19 cellular contexts compared by ENCODE assay signal in the genomic region with DNA sequence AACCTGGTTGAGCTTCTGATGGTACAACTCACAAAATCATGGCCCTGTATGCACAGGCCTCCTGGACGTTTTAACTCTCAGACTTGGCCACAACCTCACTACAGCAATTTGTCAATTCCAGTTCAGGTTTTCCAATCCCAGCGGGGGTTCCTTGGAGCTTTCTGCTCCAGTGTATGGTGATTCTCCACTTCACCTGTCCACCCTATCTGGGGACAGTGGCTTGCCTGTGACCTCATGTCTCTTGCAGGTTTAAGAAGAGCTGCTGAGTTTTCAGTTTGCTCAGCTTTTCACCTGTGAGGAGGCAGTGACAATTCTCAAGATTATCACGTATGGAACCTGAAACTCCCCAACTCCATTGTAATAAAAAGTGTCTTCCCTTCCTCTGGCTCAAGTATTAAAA.
DNase-seq lines count a peak whose midpoint lies in the region; ATAC-seq and TF ChIP-seq lines count a peak whose summit lies in the region.
"Had no signal": no experiment of that assay in that cellular context is flagged by ENCODE, and none has a peak within 500 bp of the region (broad histone marks: within the 10 kb centered on the region; RNA-seq: fewer than 3 reads in every experiment).

No MANE protein-coding gene starts in this region.

- H3K9me3 ChIP-seq in CD4-positive, alpha-beta T cell (ENCODE audit: control insufficient read depth, low read length): no peaks in the 10 kb centered on the region
- no peaks in the 10 kb centered on the region for H3K9me3 ChIP-seq in naive thymus-derived CD4-positive, alpha-beta T cell (ENCODE audit: control insufficient read depth in 2 of 3, low read length in 3 of 3)
- no peaks in the 10 kb centered on the region for H3K9me3 ChIP-seq in uterus
- H3K9me3 ChIP-seq: BE2C, HAP-1 had no signal

- H3K36me3 Mint-ChIP-seq in CD4-positive, alpha-beta T cell (ENCODE audit: low read depth): peaks cover 26% of the 10 kb centered on the region
- H3K36me3 Mint-ChIP-seq in T-cell: peaks cover 14% of the 10 kb centered on the region
- H3K36me3 Mint-ChIP-seq in naive thymus-derived CD4-positive, alpha-beta T cell: peaks cover 5 to 24% (median 14%) of the 10 kb centered on the region in 5 donors
- H3K36me3 Mint-ChIP-seq: CD8-positive, alpha-beta T cell had no signal

- TF ChIP-seq POLR2A in uterus (IDR thresholded peaks at IDR 0.05): no peak

- no peaks in the 10 kb centered on the region for H3K36me3 ChIP-seq in naive thymus-derived CD4-positive, alpha-beta T cell (ENCODE audit: control insufficient read depth in 2 of 3, insufficient read depth in 3 of 3, low read length in 3 of 3)
- no peaks in the 10 kb centered on the region for H3K36me3 ChIP-seq in uterus
- H3K36me3 ChIP-seq: BE2C, HAP-1 had no signal

- intact Hi-C loops in CD4-positive, alpha-beta T cell (cut with DNase I, micrococcal nuclease): loop anchor here in 1 of 2 experiments (2.0 kb wide), 1 partner anchor 15 kb away; no protein-coding TSS in a partner anchor
- intact Hi-C loops in naive thymus-derived CD4-positive, alpha-beta T cell (cut with micrococcal nuclease): loop anchor here (2.0 to 5.0 kb wide), 2 partner anchors 15 to 497 kb away; a partner anchor contains a TSS
- intact Hi-C loops in uterus (cut with DNase I; ENCODE audit: low total_unique reads): no loop called here

- H3K27ac ChIP-seq in 22Rv1: peak overlapping the region; percentile 90
- no peak overlapping the region for H3K27ac ChIP-seq in CD4-positive, alpha-beta T cell (ENCODE audit: low read depth, low read length)
- H3K27ac ChIP-seq in naive thymus-derived CD4-positive, alpha-beta T cell (ENCODE audit: low read depth, low read length): no peak overlapping the region
- no peak overlapping the region for H3K27ac ChIP-seq in uterus
- H3K27ac ChIP-seq: GM23248, HL-60 had no signal

- TF ChIP-seq CTCF in 22Rv1 (IDR thresholded peaks at IDR 0.05) (no peak), uterus (IDR thresholded peaks at IDR 0.05) (no peak)
- TF ChIP-seq CTCF in CD4-positive, alpha-beta T cell (IDR thresholded peaks at IDR 0.05): no peak

- no peaks in the 10 kb centered on the region for H3K27me3 Mint-ChIP-seq in CD4-positive, alpha-beta T cell
- peaks cover 0 to 7% of the 10 kb centered on the region in 2 donors for H3K27me3 Mint-ChIP-seq in T-cell
- peaks cover 0 to 17% (median 0%) of the 10 kb centered on the region in 5 donors for H3K27me3 Mint-ChIP-seq in naive thymus-derived CD4-positive, alpha-beta T cell
- peaks cover 37% of the 10 kb centered on the region for H3K27me3 Mint-ChIP-seq in stimulated activated naive CD8-positive, alpha-beta T cell treated with anti-CD3 and anti-CD28 coated beads, Interleukin-15, amount 100 ng/mL, for 72 hours

- POLR2A ChIA-PET in CD4-positive, alpha-beta T cell (lab: Charles Lee): interaction anchor here (1.4 to 1.7 kb wide), 2 partner anchors 15 to 35 kb away, joined by 5 to 8 read pairs; no protein-coding TSS in a partner anchor
- POLR2A ChIA-PET in T-cell (lab: Charles Lee): no interaction called here
- POLR2A ChIA-PET in naive thymus-derived CD4-positive, alpha-beta T cell (lab: Charles Lee): interaction anchor here (0.8 kb wide), 1 partner anchor 15 kb away, joined by 3 read pairs; no protein-coding TSS in a partner anchor

- peaks cover 19 to 25% of the 10 kb centered on the region in 2 donors for H3K4me1 ChIP-seq in naive thymus-derived CD4-positive, alpha-beta T cell (ENCODE audit: control insufficient read depth in 2 of 2, insufficient read depth in 2 of 2, low read length in 2 of 2)
- no peaks in the 10 kb centered on the region for H3K4me1 ChIP-seq in uterus
- H3K4me1 ChIP-seq: BE2C, HAP-1 had no signal

- H3K4me3 ChIP-seq in naive thymus-derived CD4-positive, alpha-beta T cell (ENCODE audit: low read length): no peak overlapping the region
- H3K4me3 ChIP-seq in uterus: no peak overlapping the region
- H3K4me3 ChIP-seq: GM23248, HAP-1, K562 had no signal

- no peak for ATAC-seq in CD4-positive, alpha-beta T cell (ENCODE audit: poor library complexity)
- ATAC-seq in T-cell (replicated peaks in 1 of 4) (no peak), GM21576 (IDR thresholded peaks at IDR 0.05; ENCODE audit: unreplicated experiment) (no peak)
- no peak for ATAC-seq in naive thymus-derived CD4-positive, alpha-beta T cell
- ATAC-seq in stimulated activated naive CD8-positive, alpha-beta T cell treated with anti-CD3 and anti-CD28 coated beads, Interleukin-15, amount 100 ng/mL, for 72 hours: no peak
- ATAC-seq: CD8-positive, alpha-beta T cell; K562 had no signal

- CTCF ChIA-PET in CD4-positive, alpha-beta T cell (lab: Charles Lee): no interaction called here
- CTCF ChIA-PET in T-cell (lab: Charles Lee): no interaction called here
- CTCF ChIA-PET in naive thymus-derived CD4-positive, alpha-beta T cell (lab: Charles Lee): no interaction called here

- H3K4me1 Mint-ChIP-seq in CD4-positive, alpha-beta T cell (ENCODE audit: low read depth): peaks cover 46% of the 10 kb centered on the region
- H3K4me1 Mint-ChIP-seq in T-cell: peaks cover 45 to 63% (median 47%) of the 10 kb centered on the region in 3 donors
- peaks cover 21 to 71% (median 47%) of the 10 kb centered on the region in 7 donors for H3K4me1 Mint-ChIP-seq in naive thymus-derived CD4-positive, alpha-beta T cell
- peaks cover 31% of the 10 kb centered on the region for H3K4me1 Mint-ChIP-seq in stimulated activated naive CD8-positive, alpha-beta T cell treated with anti-CD3 and anti-CD28 coated beads, Interleukin-15, amount 100 ng/mL, for 72 hours

- no peak overlapping the region for H3K27ac Mint-ChIP-seq in CD4-positive, alpha-beta T cell
- no peak overlapping the region for H3K27ac Mint-ChIP-seq in T-cell
- no peak overlapping the region for H3K27ac Mint-ChIP-seq in naive thymus-derived CD4-positive, alpha-beta T cell
- H3K27ac Mint-ChIP-seq in stimulated activated naive CD8-positive, alpha-beta T cell treated with anti-CD3 and anti-CD28 coated beads, Interleukin-15, amount 100 ng/mL, for 72 hours: no peak overlapping the region
- H3K27ac Mint-ChIP-seq: CD8-positive, alpha-beta T cell had no signal

- no peak for DNase-seq in CD4-positive, alpha-beta T cell
- DNase-seq in T-cell (no peak), uterus (no peak)
- no peak for DNase-seq in naive thymus-derived CD4-positive, alpha-beta T cell
- no peak for DNase-seq in stimulated activated naive CD8-positive, alpha-beta T cell treated with anti-CD3 and anti-CD28 coated beads, Interleukin-15, amount 100 ng/mL, for 72 hours
- DNase-seq: ACHN; BE2C; C1 segment of cervical spinal cord; Calu3; CD8-positive, alpha-beta T cell; DMS79 treated with DMSO at 0.1 percent for 48 hours; GF-D8; GM23248; IMR-90 had no signal

- H3K9me3 Mint-ChIP-seq in CD4-positive, alpha-beta T cell: no peaks in the 10 kb centered on the region
- peaks cover 0 to 6% (median 0%) of the 10 kb centered on the region in 3 donors for H3K9me3 Mint-ChIP-seq in T-cell
- H3K9me3 Mint-ChIP-seq in naive thymus-derived CD4-positive, alpha-beta T cell: peaks cover 0 to 15% (median 3%) of the 10 kb centered on the region in 11 donors
- peaks cover 0 to 6% of the 10 kb centered on the region in 2 donors for H3K9me3 Mint-ChIP-seq in stimulated activated naive CD8-positive, alpha-beta T cell treated with anti-CD3 and anti-CD28 coated beads, Interleukin-15, amount 100 ng/mL, for 72 hours
- H3K9me3 Mint-ChIP-seq: CD8-positive, alpha-beta T cell had no signal

- peak overlapping the region; percentile 73 for H3K4me3 Mint-ChIP-seq in CD4-positive, alpha-beta T cell
- peak overlapping the region in 2 of 3 donors; percentile 5 to 64 for H3K4me3 Mint-ChIP-seq in T-cell
- peak overlapping the region in 8 of 10 donors; percentile 58 to 83 (median 74) for H3K4me3 Mint-ChIP-seq in naive thymus-derived CD4-positive, alpha-beta T cell
- H3K4me3 Mint-ChIP-seq in stimulated activated naive CD8-positive, alpha-beta T cell treated with anti-CD3 and anti-CD28 coated beads, Interleukin-15, amount 100 ng/mL, for 72 hours: no peak overlapping the region

- H3K27me3 ChIP-seq in CD4-positive, alpha-beta T cell (ENCODE audit: control insufficient read depth, insufficient read depth, low read length): no peaks in the 10 kb centered on the region
- H3K27me3 ChIP-seq in naive thymus-derived CD4-positive, alpha-beta T cell (ENCODE audit: control insufficient read depth in 2 of 2, insufficient read depth in 2 of 2, low read length in 2 of 2): peaks cover 0 to 4% of the 10 kb centered on the region in 2 donors
- no peaks in the 10 kb centered on the region for H3K27me3 ChIP-seq in uterus
- H3K27me3 ChIP-seq: BE2C had no signal

Comparison
In these comparisons a context has a peak if more than half of its experiments do, and no peak if none do; other contexts are left out.
1. H3K4me3 Mint-ChIP-seq: peak in CD4-positive, alpha-beta T cell (single experiment), T-cell (2 of 3) and naive thymus-derived CD4-positive, alpha-beta T cell (8 of 10); none in stimulated activated naive CD8-positive, alpha-beta T cell treated with anti-CD3 and anti-CD28 coated beads, Interleukin-15, amount 100 ng/mL, for 72 hours (0 of 2).
2. POLR2A ChIA-PET loops: an anchor here in CD4-positive, alpha-beta T cell (1.4 to 1.7 kb wide) and naive thymus-derived CD4-positive, alpha-beta T cell (0.8 kb wide); none called in T-cell.